ENCODE assay signal across 1 cellular context in genomic region chr12:53042607-53043454, GRCh38.
TF ChIP-seq lines count a peak whose summit lies in the region.

No MANE protein-coding gene starts in this region.

TF ChIP-seq in WTC11, 78 proteins besides CTCF, POLR2A, EP300 and RAD21 (continued from another document):
- TF ChIP-seq HMGXB4 (CRISPR knock-in tag; IDR thresholded peaks at IDR 0.05): no peak
- TF ChIP-seq NFATC4 (CRISPR knock-in tag; IDR thresholded peaks at IDR 0.05): peak; percentile 66; the same call in 1 of the 2 replicates
- no peak for TF ChIP-seq TEAD4 (CRISPR knock-in tag; IDR thresholded peaks at IDR 0.05)
- TF ChIP-seq SOX15 (CRISPR knock-in tag; IDR thresholded peaks at IDR 0.05): no peak
- peak; percentile 47 for TF ChIP-seq EMX1 (CRISPR knock-in tag; IDR thresholded peaks at IDR 0.05)
- peak; percentile 31; the same call in 1 of the 2 replicates for TF ChIP-seq AR (CRISPR knock-in tag; IDR thresholded peaks at IDR 0.05)
- TF ChIP-seq ARID4B (CRISPR knock-in tag; IDR thresholded peaks at IDR 0.05; ENCODE audit: borderline replicate concordance): no peak
- no peak for TF ChIP-seq ATF1 (CRISPR knock-in tag; IDR thresholded peaks at IDR 0.05)
- TF ChIP-seq FOXJ3 (CRISPR knock-in tag; IDR thresholded peaks at IDR 0.05; ENCODE audit: borderline replicate concordance): no peak
- TF ChIP-seq GTF2I (CRISPR knock-in tag; conservative IDR thresholded peaks at IDR 0.05): no peak
- TF ChIP-seq NR1H2 (CRISPR knock-in tag; IDR thresholded peaks at IDR 0.05): no peak
- TF ChIP-seq CDX4 (CRISPR knock-in tag; IDR thresholded peaks at IDR 0.05; ENCODE audit: borderline replicate concordance): no peak
- no peak for TF ChIP-seq GRHL2 (CRISPR knock-in tag; IDR thresholded peaks at IDR 0.05; ENCODE audit: insufficient replicate concordance, severe bottlenecking)
- no peak for TF ChIP-seq HMGA2 (CRISPR knock-in tag; IDR thresholded peaks at IDR 0.05)
- TF ChIP-seq E2F4 (CRISPR knock-in tag; IDR thresholded peaks at IDR 0.05; ENCODE audit: borderline replicate concordance, low read depth): no peak
- TF ChIP-seq CBFB (CRISPR knock-in tag; IDR thresholded peaks at IDR 0.05; ENCODE audit: low read depth): no peak
- TF ChIP-seq KAT7 (CRISPR knock-in tag; IDR thresholded peaks at IDR 0.05; ENCODE audit: borderline replicate concordance): no peak
- no peak for TF ChIP-seq PRDM15 (CRISPR knock-in tag; IDR thresholded peaks at IDR 0.05)
- TF ChIP-seq USF2 (CRISPR knock-in tag; IDR thresholded peaks at IDR 0.05): no peak
- TF ChIP-seq ZMAT4 (CRISPR knock-in tag; IDR thresholded peaks at IDR 0.05): no peak
- no peak for TF ChIP-seq NR2C2 (CRISPR knock-in tag; IDR thresholded peaks at IDR 0.05)
- no peak for TF ChIP-seq SMAD4 (CRISPR knock-in tag; IDR thresholded peaks at IDR 0.05)
- TF ChIP-seq ZNF263 (CRISPR knock-in tag; IDR thresholded peaks at IDR 0.05; ENCODE audit: low read depth): no peak
- TF ChIP-seq ZNF416 (CRISPR knock-in tag; IDR thresholded peaks at IDR 0.05): 0 out of 2 replicates have a peak, but pooled peaks have one; percentile 8
- no peak for TF ChIP-seq CREB1 (CRISPR knock-in tag; IDR thresholded peaks at IDR 0.05)
- TF ChIP-seq NFE2L1 (CRISPR knock-in tag; IDR thresholded peaks at IDR 0.05): no peak
- no peak for TF ChIP-seq ZNF317 (CRISPR knock-in tag; IDR thresholded peaks at IDR 0.05; ENCODE audit: borderline replicate concordance, low read depth)
- 0 out of 2 replicates have a peak, but pooled peaks have one; percentile 32 for TF ChIP-seq CREM (CRISPR knock-in tag; IDR thresholded peaks at IDR 0.05)
- TF ChIP-seq ZNF121 (CRISPR knock-in tag; IDR thresholded peaks at IDR 0.05): no peak
- TF ChIP-seq ZNF512 (CRISPR knock-in tag; IDR thresholded peaks at IDR 0.05; ENCODE audit: borderline replicate concordance): no peak
